ENCODE assay signal across 25 cellular contexts in genomic region chr5:71838286-71838685, GRCh38.
"Had no signal": no experiment of that assay in that cellular context is flagged by ENCODE, and none has a peak within 500 bp of the region (broad histone marks: within the 10 kb centered on the region; RNA-seq: fewer than 3 reads in every experiment).

No MANE protein-coding gene starts in this region.

- ATAC-seq: HepG2, Panc1, PC-3 had no signal

- H3K27ac ChIP-seq: RWPE1 had no signal

- DNase-seq: IMR-90; Karpas-422; KG1; MG63; NCI-H1092; NCI-H1105 treated with DMSO at 0.1 percent for 48 hours; NCI-H1436; NCI-H187; NCI-H2029; NCI-H2081 treated with DMSO at 0.1 percent for 48 hours; NCI-H2171; NCI-H226; NCI-H446; NCI-H510A; NCI-H524 treated with DMSO at 0.1 percent for 48 hours; NCI-H69; NCI-H774; NK-92 treated with Interleukin-12 subunit alpha and Interleukin-12 subunit beta, amount 100 ng/mL, for 24 hours; PC-3; SHP77; SK-N-SH; SW 1271 had no signal
